ENCODE assay signal across 12 cellular contexts in the genomic region with DNA sequence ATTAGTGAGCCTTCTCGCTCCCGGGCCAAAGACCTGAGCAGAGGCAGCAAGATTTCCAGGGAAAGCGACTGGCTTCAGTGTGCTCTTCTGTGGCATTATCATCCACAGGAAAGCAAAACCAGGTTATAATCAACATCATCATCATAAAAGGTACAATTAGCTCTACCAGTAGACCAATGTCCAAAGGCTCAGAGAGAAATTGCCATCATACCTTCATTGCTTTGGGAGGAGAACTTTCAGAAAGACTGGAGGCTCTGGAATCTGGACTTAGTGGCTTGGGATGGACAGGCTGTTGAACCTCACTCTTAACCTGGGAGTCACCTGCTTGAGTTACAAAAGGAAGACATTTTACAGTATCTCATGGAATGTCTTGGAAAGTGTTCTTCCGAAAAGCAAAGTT.
"Had no signal": no experiment of that assay in that cellular context is flagged by ENCODE, and none has a peak within 500 bp of the region (broad histone marks: within the 10 kb centered on the region; RNA-seq: fewer than 3 reads in every experiment).

No MANE protein-coding gene starts in this region.

- H3K27me3 ChIP-seq: gastroesophageal sphincter, upper lobe of left lung had no signal

- H3K27ac Mint-ChIP-seq: nephron progenitor cell; T-helper 1 cell treated with Interleukin-12 subunit alpha and Interleukin-12 subunit beta and Interleukin-4 antibody, amounts not matched to agents 30 μg/mL and 1 μg/mL, for 36 hours had no signal

- H3K27ac ChIP-seq: SK-N-MC, upper lobe of left lung had no signal

- H3K9me3 Mint-ChIP-seq: activated T-cell treated with anti-CD3 and anti-CD28 coated beads, Interleukin-2, amount 50 U/mL, for 4 hours; nephron progenitor cell; T-helper 1 cell treated with Interleukin-12 subunit alpha and Interleukin-12 subunit beta and Interleukin-4 antibody, amounts not matched to agents 30 μg/mL and 1 μg/mL, for 36 hours had no signal

- ATAC-seq: activated T-cell treated with anti-CD3 and anti-CD28 coated beads, Interleukin-2, amount 50 U/mL, for 4 hours; gastroesophageal sphincter; left ventricle myocardium superior had no signal

- DNase-seq: activated CD4-positive, alpha-beta T cell treated with anti-CD3 and anti-CD28 coated beads, Interleukin-2, amount 50 U/mL, for 4 hours; activated CD4-positive, CD25-positive, alpha-beta regulatory T cell treated with anti-CD3 and anti-CD28 coated beads, Interleukin-2, amount 50 U/mL, for 72 hours; activated naive CD4-positive, alpha-beta T cell; activated T-cell treated with anti-CD3 and anti-CD28 coated beads, Interleukin-2, amount 50 U/mL, for 4 hours; effector CD4-positive, alpha-beta T cell; left ventricle myocardium superior; mesenchymal stem cell; nephron progenitor cell; upper lobe of left lung had no signal

- H3K4me3 ChIP-seq: gastroesophageal sphincter, SK-N-MC, upper lobe of left lung had no signal

- H3K4me3 Mint-ChIP-seq: activated T-cell treated with anti-CD3 and anti-CD28 coated beads, Interleukin-2, amount 50 U/mL, for 4 hours; nephron progenitor cell; T-helper 1 cell treated with Interleukin-12 subunit alpha and Interleukin-12 subunit beta and Interleukin-4 antibody, amounts not matched to agents 30 μg/mL and 1 μg/mL, for 36 hours had no signal
